Comparison of ENCODE assay signal across 8 cellular contexts in genomic region chr19:52570005-52570861, GRCh38. TPM values are rescaled to one million over a fixed set of nuclear protein-coding genes. Genes with fewer than 3 reads are reported as not detected.
DNase-seq lines count a peak whose midpoint lies in the region; ATAC-seq and TF ChIP-seq lines count a peak whose summit lies in the region.

ZNF701 (plus strand) TSS chr19:52570287; CDS start chr19:52574148, 3,861 bp downstream.

- no peaks in the 10 kb centered on the region for H3K27me3 ChIP-seq in suprapubic skin

- peaks cover 30% of the 10 kb centered on the region for H3K9me3 Mint-ChIP-seq in activated naive CD4-positive, alpha-beta T cell treated with anti-CD3 and anti-CD28 coated beads, Interleukin-2, amount 50 U/mL, for 24 hours

- H3K27ac Mint-ChIP-seq in activated naive CD4-positive, alpha-beta T cell treated with anti-CD3 and anti-CD28 coated beads, Interleukin-2, amount 50 U/mL, for 24 hours: peak within 1 kb of the TSS; percentile 83

- under 1% methylated on average over 51 of the region's 57 CpGs for WGBS in suprapubic skin

- peak within 1 kb of the TSS; percentile 89 for H3K27ac ChIP-seq in suprapubic skin

- peaks cover 19% of the 10 kb centered on the region for H3K4me1 ChIP-seq in suprapubic skin

- no peaks in the 10 kb centered on the region for H3K27me3 Mint-ChIP-seq in activated naive CD4-positive, alpha-beta T cell treated with anti-CD3 and anti-CD28 coated beads, Interleukin-2, amount 50 U/mL, for 24 hours

- in situ Hi-C loops in SK-MEL-5 (cut with HindIII; ENCODE audit: low pct_unique_long_range_greater_than_20kb, low sequenced_read_pairs): no loop called here

- H3K9me3 ChIP-seq in suprapubic skin: no peaks in the 10 kb centered on the region

- peak in 1 of 2 donors; percentile 88 for TF ChIP-seq POLR2A in suprapubic skin (IDR thresholded peaks at IDR 0.05)

- H3K36me3 Mint-ChIP-seq in activated naive CD4-positive, alpha-beta T cell treated with anti-CD3 and anti-CD28 coated beads, Interleukin-2, amount 50 U/mL, for 24 hours: peaks cover 39% of the 10 kb centered on the region

- peak in 1 of 2 donors; percentile 38 for TF ChIP-seq CTCF in suprapubic skin (IDR thresholded peaks at IDR 0.05)

- peak within 1 kb of the TSS; percentile 93 for H3K4me3 Mint-ChIP-seq in activated naive CD4-positive, alpha-beta T cell treated with anti-CD3 and anti-CD28 coated beads, Interleukin-2, amount 50 U/mL, for 24 hours

- H3K4me3 ChIP-seq in suprapubic skin: peak within 1 kb of the TSS; percentile 79

- TF ChIP-seq EP300 in suprapubic skin (IDR thresholded peaks at IDR 0.05): no peak

- H3K4me1 Mint-ChIP-seq in activated naive CD4-positive, alpha-beta T cell treated with anti-CD3 and anti-CD28 coated beads, Interleukin-2, amount 50 U/mL, for 24 hours: peaks cover 25% of the 10 kb centered on the region

- ATAC-seq in GM21526 (IDR thresholded peaks at IDR 0.05; ENCODE audit: low FRiP score, unreplicated experiment): peak; percentile 79

- peaks cover 33% of the 10 kb centered on the region for H3K36me3 ChIP-seq in suprapubic skin

- DNase-seq in D341Med (ENCODE audit: low spot score): peak; percentile 94
- DNase-seq in KG1 (lab: John Stamatoyannopoulos, UW): peak; percentile 93
- DNase-seq in SK-MEL-5 (ENCODE audit: low read depth, low spot score): peak; percentile 85
- DNase-seq in glomerular endothelial cell (ENCODE audit: extremely low read depth, low read depth, low spot score): peak; percentile 57
- DNase-seq in occipital lobe (lab: John Stamatoyannopoulos, UW): peak; percentile 94
- DNase-seq in suprapubic skin (ENCODE audit: low spot score in 2 of 2): peak; percentile 97 to 98

RNA-seq across cellular contexts. Expression of gene ZNF701, which starts in this region (rescaled TPM):
- 13.2 and 13.3 TPM in 2 replicates for total RNA-seq in SK-MEL-5 (2014; rRNA removed; shearing (Covaris generic))
- polyA plus RNA-seq in SK-MEL-5 (2015; cell fraction: cytosol; rRNA removed): 4.9 and 6.0 TPM in 2 replicates
- 13.0 and 16.8 TPM in 2 replicates for polyA plus RNA-seq in SK-MEL-5 (2015; cell fraction: nucleus; rRNA removed)
- total RNA-seq in glomerular endothelial cell: 6.9 and 9.8 TPM in 2 replicates
- total RNA-seq in occipital lobe: 27.3 TPM
- 10 to 100 TPM; 11.7 to 16.2 (median 12.6) TPM for total RNA-seq in suprapubic skin

Comparison
In these comparisons a context has a peak if more than half of its experiments do, and no peak if none do; other contexts are left out.
1. Peak in every context shown above with its lines: DNase-seq, ATAC-seq, H3K4me3 ChIP-seq and H3K27ac ChIP-seq.